2 cellular contexts compared by ENCODE assay signal in genomic region chr20:63778857-63779256, GRCh38.
TF ChIP-seq lines count a peak whose summit lies in the region.

No MANE protein-coding gene starts in this region.

TF ChIP-seq in HCT116, 20 proteins besides CTCF, POLR2A, EP300 and RAD21:
- no peak for TF ChIP-seq EGR1 (IDR thresholded peaks at IDR 0.05; ENCODE audit: low read depth)
- no peak for TF ChIP-seq EZH2 (IDR thresholded peaks at IDR 0.05)
- TF ChIP-seq ATF3 (IDR thresholded peaks at IDR 0.05): no peak
- no peak for TF ChIP-seq CBX3 (IDR thresholded peaks at IDR 0.05; ENCODE audit: low read depth)
- no peak for TF ChIP-seq MAX (IDR thresholded peaks at IDR 0.05)
- no peak for TF ChIP-seq YY1 (IDR thresholded peaks at IDR 0.05; ENCODE audit: extremely low read depth, insufficient replicate concordance, low read depth, low read length)
- TF ChIP-seq EZH2phosphoT487 (IDR thresholded peaks at IDR 0.05; ENCODE audit: borderline replicate concordance): no peak
- no peak for TF ChIP-seq SRF (IDR thresholded peaks at IDR 0.05; ENCODE audit: low read depth)
- no peak for TF ChIP-seq REST (IDR thresholded peaks at IDR 0.05; ENCODE audit: low read depth)
- no peak for TF ChIP-seq ZNF274 (IDR thresholded peaks at IDR 0.05; ENCODE audit: low read depth, low read length)

TF ChIP-seq in H1, 55 proteins besides CTCF, POLR2A, EP300 and RAD21:
- TF ChIP-seq BACH1 (IDR thresholded peaks at IDR 0.05; ENCODE audit: low read length): no peak
- TF ChIP-seq CHD1 (IDR thresholded peaks at IDR 0.05; ENCODE audit: low read depth, low read length): no peak
- TF ChIP-seq POU5F1 (IDR thresholded peaks at IDR 0.05; ENCODE audit: low read depth, low read length): no peak
- no peak for TF ChIP-seq CTBP2 (IDR thresholded peaks at IDR 0.05; ENCODE audit: borderline replicate concordance, insufficient read depth, insufficient read length, low read length)
- TF ChIP-seq ASH2L (IDR thresholded peaks at IDR 0.05; ENCODE audit: low read length): no peak
- no peak for TF ChIP-seq HDAC2 (IDR thresholded peaks at IDR 0.05; ENCODE audit: borderline replicate concordance in 1 of 2, low read depth in 2 of 2, low read length in 2 of 2)
TF ChIP-seq in H1: peak in this region for 0.
